ENCODE assay signal across 8 cellular contexts in genomic region chr1:225554216-225554812, GRCh38.
DNase-seq lines count a peak whose midpoint lies in the region; ATAC-seq and TF ChIP-seq lines count a peak whose summit lies in the region.

No MANE protein-coding gene starts in this region.

- dilution Hi-C loops in IMR-90 (cut with HindIII; ENCODE audit: low sequenced_read_pairs, unreplicated experiment) = no loop called here

- H3K4me3 ChIP-seq in CD8-positive, alpha-beta T cell (ENCODE audit: low read depth, low read length) = no peak overlapping the region
- H3K4me3 ChIP-seq in IMR-90 (ENCODE audit: insufficient read depth, low read depth, low read length) (no peak overlapping the region), adipocyte (ENCODE audit: low read length) (no peak overlapping the region), uterus (no peak overlapping the region)

- in situ Hi-C loops in IMR-90 (cut with MboI; ENCODE audit: low sequenced_read_pairs) = no loop called here

- no peak overlapping the region for H3K27ac ChIP-seq in CD8-positive, alpha-beta T cell (ENCODE audit: low read depth, low read length)
- no peak overlapping the region for H3K27ac ChIP-seq in IMR-90 (ENCODE audit: insufficient read depth, low read length)
- no peak overlapping the region for H3K27ac ChIP-seq in uterus

- H3K4me1 Mint-ChIP-seq in CD8-positive, alpha-beta T cell (ENCODE audit: low read depth) = no peaks in the 10 kb centered on the region

- H3K36me3 Mint-ChIP-seq in CD8-positive, alpha-beta T cell = no peaks in the 10 kb centered on the region

- POLR2A ChIA-PET in CD8-positive, alpha-beta T cell (lab: Charles Lee) = interaction anchor here (0.7 kb wide), 1 partner anchor 279 kb away, joined by 4 read pairs; no protein-coding TSS in a partner anchor
- POLR2A ChIA-PET in IMR-90 (lab: Charles Lee; ENCODE audit: unreplicated experiment) = no interaction called here

- H3K14ac ChIP-seq in IMR-90 (replicated peaks; ENCODE audit: low read depth, low read length) = no peak overlapping the region

- H2AFZ ChIP-seq in IMR-90 (replicated peaks; ENCODE audit: low read length, poor library complexity) = no peak overlapping the region

- no peak overlapping the region for H3K23ac ChIP-seq in IMR-90 (ENCODE audit: low read depth, low read length)

- H3K18ac ChIP-seq in IMR-90 (ENCODE audit: low read depth, low read length) = no peak overlapping the region

- no peak overlapping the region for H2AK9ac ChIP-seq in IMR-90 (replicated peaks; ENCODE audit: low read depth, low read length, poor library complexity)

- DNase-seq in CD8-positive, alpha-beta T cell = no peak
- DNase-seq in IMR-90 = peak; percentile 44
- peak; percentile 75 for DNase-seq in adipocyte (ENCODE audit: low read depth)
- DNase-seq in inferior parietal cortex (ENCODE audit: extremely low spot score) = peak; percentile 71
- no peak for DNase-seq in uterus

- peaks cover 2% of the 10 kb centered on the region for H3K27me3 Mint-ChIP-seq in CD8-positive, alpha-beta T cell (ENCODE audit: low read depth)

- peak; percentile 55 for TF ChIP-seq RAD21 in IMR-90 (IDR thresholded peaks at IDR 0.05; ENCODE audit: low read length)

- no peaks in the 10 kb centered on the region for H3K9me3 ChIP-seq in CD8-positive, alpha-beta T cell (ENCODE audit: low read length)
- H3K9me3 ChIP-seq in IMR-90 (ENCODE audit: control insufficient read depth, insufficient read depth, low read length) (peaks cover 2% of the 10 kb centered on the region; the same call in 1 of the 2 replicates), adipocyte (ENCODE audit: control insufficient read depth, low read length) (peaks cover 6% of the 10 kb centered on the region), uterus (no peaks in the 10 kb centered on the region)

- H3K27ac Mint-ChIP-seq in CD8-positive, alpha-beta T cell = no peak overlapping the region

- H3K4me1 ChIP-seq in CD8-positive, alpha-beta T cell (ENCODE audit: insufficient read depth, low read length) = no peaks in the 10 kb centered on the region
- H3K4me1 ChIP-seq in IMR-90 (ENCODE audit: control insufficient read depth, insufficient read depth, low read length) = peaks cover 4% of the 10 kb centered on the region; the same call in 1 of the 2 replicates
- peaks cover 4% of the 10 kb centered on the region for H3K4me1 ChIP-seq in adipocyte (ENCODE audit: control insufficient read depth, insufficient read depth, low read length)
- H3K4me1 ChIP-seq in uterus = no peaks in the 10 kb centered on the region

- peak; percentile 40 for ATAC-seq in CD8-positive, alpha-beta T cell
- peak; percentile 69 for ATAC-seq in IMR-90 (ENCODE audit: low read depth)
- ATAC-seq in HG03354 (IDR thresholded peaks at IDR 0.05; ENCODE audit: poor library complexity, severe bottlenecking, unreplicated experiment) = no peak
- no peak for ATAC-seq in activated CD4-positive, CD25-positive, alpha-beta regulatory T cell treated with anti-CD3 and anti-CD28 coated beads, Interleukin-2, amount 50 U/mL, for 24 hours
- no peak for ATAC-seq in HG03045 (IDR thresholded peaks at IDR 0.05; ENCODE audit: unreplicated experiment)

- H3K9ac ChIP-seq in IMR-90 (ENCODE audit: low read depth, low read length) = no peak overlapping the region
- no peak overlapping the region for H3K9ac ChIP-seq in adipocyte (ENCODE audit: low read length)

- CTCF ChIA-PET in CD8-positive, alpha-beta T cell (lab: Charles Lee) = interaction anchor here (0.7 to 3.6 kb wide), 10 partner anchors 9 to 551 kb away, joined by 3 to 12 read pairs (median 3); partner anchors contain the start of gene TMEM63A
- CTCF ChIA-PET in IMR-90 (lab: Yijun Ruan, JAX) = interaction anchor here (0.6 to 1.7 kb wide), 4 partner anchors 59 to 218 kb away, joined by 3 to 5 read pairs (median 4); no protein-coding TSS in a partner anchor

- H2BK5ac ChIP-seq in IMR-90 (ENCODE audit: low read depth, low read length, poor library complexity, severe bottlenecking) = no peak overlapping the region

- peaks cover 5% of the 10 kb centered on the region for H3K9me3 Mint-ChIP-seq in CD8-positive, alpha-beta T cell

- no peak overlapping the region for H2BK20ac ChIP-seq in IMR-90 (ENCODE audit: low read depth, low read length)

- no peak overlapping the region for H4K91ac ChIP-seq in IMR-90 (ENCODE audit: insufficient read depth, low read depth, low read length)

- peaks cover 20 to 24% of the 10 kb centered on the region in 2 experiments for H3K79me1 ChIP-seq in IMR-90 (ENCODE audit: low read depth in 1 of 2, low read length in 2 of 2)

- H2AK5ac ChIP-seq in IMR-90 (ENCODE audit: low read depth, low read length) = no peak overlapping the region

- no peak overlapping the region for H2BK15ac ChIP-seq in IMR-90 (ENCODE audit: low read depth, low read length)

- peaks cover 5% of the 10 kb centered on the region; the same call in 1 of the 2 replicates for H4K20me1 ChIP-seq in IMR-90 (ENCODE audit: insufficient read depth, low read length)

- H3K56ac ChIP-seq in IMR-90 (ENCODE audit: extremely low read depth, insufficient read depth, low read length) = no peak overlapping the region

- peaks cover 9% of the 10 kb centered on the region for H3K9me1 ChIP-seq in IMR-90 (ENCODE audit: insufficient read depth, low read length)

- no peak overlapping the region for H3K4me3 Mint-ChIP-seq in CD8-positive, alpha-beta T cell

- no peak overlapping the region for H4K8ac ChIP-seq in IMR-90 (ENCODE audit: low read depth in 2 of 2, low read length in 2 of 2)

- H3K4me2 ChIP-seq in IMR-90 (ENCODE audit: low read depth, low read length) = no peak overlapping the region

- peak; percentile 63 for TF ChIP-seq CTCF in CD8-positive, alpha-beta T cell (IDR thresholded peaks at IDR 0.05)
- TF ChIP-seq CTCF in IMR-90 (conservative IDR thresholded peaks at IDR 0.05; ENCODE audit: low read depth, low read length) = peak; percentile 51
- peak; percentile 53 to 65 (median 58) for TF ChIP-seq CTCF in uterus (IDR thresholded peaks at IDR 0.05)

- BruUV-seq in IMR-90 (replicated peaks; lab: Mats Ljungman, UMichigan) = no TSS peak

- H3K4ac ChIP-seq in IMR-90 (ENCODE audit: low read depth, low read length) = no peak overlapping the region

- TF ChIP-seq POLR2A in IMR-90 (IDR thresholded peaks at IDR 0.05; ENCODE audit: low read depth, low read length) = no peak
- TF ChIP-seq POLR2A in uterus (IDR thresholded peaks at IDR 0.05) = no peak

- H2BK120ac ChIP-seq in IMR-90 (ENCODE audit: low read depth, low read length) = no peak overlapping the region

- no peaks in the 10 kb centered on the region for H3K27me3 ChIP-seq in CD8-positive, alpha-beta T cell (ENCODE audit: insufficient read depth, low read length)
- no peaks in the 10 kb centered on the region for H3K27me3 ChIP-seq in IMR-90 (ENCODE audit: control insufficient read depth, insufficient read depth, low read length)
- H3K27me3 ChIP-seq in adipocyte (replicated peaks; ENCODE audit: control insufficient read depth, insufficient read depth, low read length) = no peaks in the 10 kb centered on the region
- no peaks in the 10 kb centered on the region for H3K27me3 ChIP-seq in uterus

- H4K5ac ChIP-seq in IMR-90 (ENCODE audit: low read depth, low read length) = no peak overlapping the region

- 33% methylated on average over 1 of the region's 2 CpGs; no CpG with 5 or more reads in 1 of the 2 experiments for WGBS in IMR-90 (ENCODE audit: extremely low coverage in 2 of 2, insufficient read length in 1 of 2), 2 experiments

- H3K36me3 ChIP-seq in CD8-positive, alpha-beta T cell (ENCODE audit: insufficient read depth, low read length) = no peaks in the 10 kb centered on the region
- H3K36me3 ChIP-seq in IMR-90 (ENCODE audit: control insufficient read depth, insufficient read depth, low read length) (peaks cover 3% of the 10 kb centered on the region), adipocyte (ENCODE audit: control insufficient read depth, insufficient read depth, low read length, severe bottlenecking) (peaks cover 11% of the 10 kb centered on the region), uterus (no peaks in the 10 kb centered on the region)

- intact Hi-C loops in CD8-positive, alpha-beta T cell (cut with DNase I, micrococcal nuclease) = loop anchor here (1.0 to 10.0 kb wide), 4 partner anchors 77 to 357 kb away; no protein-coding TSS in a partner anchor
- intact Hi-C loops in IMR-90 (cut with micrococcal nuclease) (loop anchor here (1.0 to 5.0 kb wide), 2 partner anchors 98 to 218 kb away; partner anchors contain the start of gene ENAH), uterus (cut with DNase I; ENCODE audit: low total_unique reads) (no loop called here)

TF ChIP-seq in IMR-90, 13 proteins besides CTCF, POLR2A, EP300 and RAD21:
- TF ChIP-seq MAFK (IDR thresholded peaks at IDR 0.05; ENCODE audit: low read depth, low read length) = no peak
- TF ChIP-seq SMC3 (IDR thresholded peaks at IDR 0.05; ENCODE audit: low read depth, low read length) = peak; percentile 52

Comparison
In these comparisons a context has a peak if more than half of its experiments do, and no peak if none do; other contexts are left out.
1. ATAC-seq: peak in CD8-positive, alpha-beta T cell (single experiment) and IMR-90 (single experiment); none in HG03354 (single experiment), activated CD4-positive, CD25-positive, alpha-beta regulatory T cell treated with anti-CD3 and anti-CD28 coated beads, Interleukin-2, amount 50 U/mL, for 24 hours (0 of 2) and HG03045 (single experiment).
2. DNase-seq: peak in IMR-90 (single experiment), adipocyte (single experiment) and inferior parietal cortex (single experiment); none in CD8-positive, alpha-beta T cell (0 of 7) and uterus (0 of 2).
3. Peak in every context shown above with its lines, with median percentiles within 50 percentile points of each other: CTCF ChIP-seq.